In the genomic region with DNA sequence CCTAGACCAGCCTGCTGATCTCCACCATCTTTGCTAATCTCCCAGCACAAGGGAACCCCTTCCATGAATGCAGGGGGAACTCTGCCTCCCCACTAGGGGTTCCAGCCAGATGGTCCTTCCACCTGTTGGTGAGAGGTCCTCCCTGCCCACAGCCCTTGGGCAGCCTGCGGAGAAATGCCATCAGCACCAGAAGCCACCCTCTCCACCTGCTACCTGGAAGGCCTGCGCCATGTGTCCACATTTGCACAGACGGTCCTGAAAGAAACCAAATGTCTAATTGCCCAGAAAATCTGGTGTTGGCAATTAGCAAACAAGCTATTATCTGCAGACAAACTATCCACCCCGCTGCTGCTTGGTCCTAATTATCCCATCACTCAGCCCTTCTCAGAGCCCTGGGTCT, we compare ENCODE assay signal across 19 cellular contexts. TPM values are rescaled to one million over a fixed set of nuclear protein-coding genes. Genes with fewer than 3 reads are reported as not detected.
DNase-seq lines count a peak whose midpoint lies in the region; ATAC-seq and TF ChIP-seq lines count a peak whose summit lies in the region.
"Had no signal": no experiment of that assay in that cellular context is flagged by ENCODE, and none has a peak within 500 bp of the region (broad histone marks: within the 10 kb centered on the region; RNA-seq: fewer than 3 reads in every experiment).

No MANE protein-coding gene starts in this region.

- peak overlapping the region; percentile 30 for H3K4me3 ChIP-seq in adipocyte (ENCODE audit: low read length)
- H3K4me3 ChIP-seq in sigmoid colon = no peak overlapping the region
- H3K4me3 ChIP-seq: GM23248, K562 had no signal

- no peak for TF ChIP-seq POLR2A in sigmoid colon (IDR thresholded peaks at IDR 0.05)

- no peak overlapping the region for H3K27ac ChIP-seq in sigmoid colon
- H3K27ac ChIP-seq: C4-2B, GM23248 had no signal

- intact Hi-C loops in sigmoid colon (cut with DNase I) = no loop called here

- DNase-seq in NCI-H82 (lab: John Stamatoyannopoulos, UW) (peak; percentile 35), NCI-H82 treated with DMSO at 0.1 percent for 48 hours (lab: John Stamatoyannopoulos, UW; ENCODE audit: unreplicated experiment) (no peak), DMS 273 treated with DMSO at 0.1 percent for 48 hours (lab: John Stamatoyannopoulos, UW) (peak; percentile 94), adipocyte (ENCODE audit: low read depth) (no peak), sigmoid colon (peak; percentile 21), GOT3 (lab: John Stamatoyannopoulos, UW) (no peak)
- DNase-seq: GF-D8; HCEC 1CT; NCI-H1092 treated with DMSO at 0.1 percent for 48 hours; NCI-H1930; NK-92 treated with Interleukin-12 subunit alpha and Interleukin-12 subunit beta, amount 100 ng/mL, for 24 hours; SW 1271; T-helper 2 cell had no signal

- no peaks in the 10 kb centered on the region for H3K9me3 ChIP-seq in adipocyte (ENCODE audit: control insufficient read depth, low read length)
- H3K9me3 ChIP-seq in sigmoid colon = no peaks in the 10 kb centered on the region

- ATAC-seq in GM21360 (IDR thresholded peaks at IDR 0.05; ENCODE audit: unreplicated experiment) (no peak), HG03521 (IDR thresholded peaks at IDR 0.05; ENCODE audit: unreplicated experiment) (no peak)
- ATAC-seq: K562, Right ventricle myocardium inferior had no signal

- peak overlapping the region; percentile 40 for H3K9ac ChIP-seq in adipocyte (ENCODE audit: low read length)
- H3K9ac ChIP-seq: GM23248 had no signal

- WGBS in sigmoid colon, 2 donors = 92 to 94% methylated on average over 4 of the region's 4 CpGs

- no peaks in the 10 kb centered on the region for H3K27me3 ChIP-seq in adipocyte (replicated peaks; ENCODE audit: control insufficient read depth, insufficient read depth, low read length)
- H3K27me3 ChIP-seq in sigmoid colon = no peaks in the 10 kb centered on the region

- H3K36me3 ChIP-seq in adipocyte (ENCODE audit: control insufficient read depth, insufficient read depth, low read length, severe bottlenecking) (no peaks in the 10 kb centered on the region), sigmoid colon (no peaks in the 10 kb centered on the region)

- no peak for TF ChIP-seq EP300 in sigmoid colon (IDR thresholded peaks at IDR 0.05)

- no peak for TF ChIP-seq CTCF in sigmoid colon (IDR thresholded peaks at IDR 0.05)

- H3K4me1 ChIP-seq in adipocyte (ENCODE audit: control insufficient read depth, insufficient read depth, low read length) = peaks cover 56% of the 10 kb centered on the region
- peaks cover 0 to 10% (median 3%) of the 10 kb centered on the region in 4 donors for H3K4me1 ChIP-seq in sigmoid colon

RNA-seq across cellular contexts. Expression of gene HSPA12A, which starts 32.3 kb away (rescaled TPM):
- total RNA-seq in sigmoid colon = 10 to 100 TPM; 12.3 to 17.4 (median 15.4) TPM
- polyA plus RNA-seq in sigmoid colon = 1 to 10 TPM; 1.4 to 3.6 (median 3.0) TPM

Comparison
In these comparisons a context has a peak if more than half of its experiments do, and no peak if none do; other contexts are left out.
1. DNase-seq: peak in NCI-H82 (single experiment), DMS 273 treated with DMSO at 0.1 percent for 48 hours (single experiment) and sigmoid colon (single experiment); none in NCI-H82 treated with DMSO at 0.1 percent for 48 hours (single experiment), adipocyte (single experiment) and GOT3 (single experiment).